In the genomic region with DNA sequence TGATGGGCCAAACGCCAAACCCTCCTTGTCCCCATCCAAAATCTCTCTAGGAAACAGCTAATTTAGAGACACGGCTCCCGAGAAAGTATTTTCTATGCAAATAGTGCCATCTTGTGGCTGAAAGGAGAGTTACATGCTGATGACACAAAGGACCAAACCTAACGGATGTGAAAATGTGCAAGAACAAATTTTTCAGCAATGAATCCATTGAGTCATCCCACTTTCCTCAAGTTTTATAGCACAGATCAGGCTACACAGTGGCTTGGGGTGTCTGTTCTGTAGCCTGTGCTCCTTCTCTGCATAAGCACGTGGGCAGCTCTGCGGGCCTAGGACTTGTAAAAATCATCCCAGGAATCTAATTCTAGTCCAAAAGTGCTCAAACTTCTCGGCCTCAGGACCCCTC, we compare ENCODE assay signal across 8 cellular contexts.
DNase-seq lines count a peak whose midpoint lies in the region; ATAC-seq and TF ChIP-seq lines count a peak whose summit lies in the region.

No MANE protein-coding gene starts in this region.

- H3K36me3 Mint-ChIP-seq in activated T-helper 17 cell treated with anti-CD3 and anti-CD28 coated beads, Interleukin-2, amount 50 U/mL, for 72 hours (ENCODE audit: low read depth): no peaks in the 10 kb centered on the region

- no peaks in the 10 kb centered on the region for H3K27me3 Mint-ChIP-seq in activated T-helper 17 cell treated with anti-CD3 and anti-CD28 coated beads, Interleukin-2, amount 50 U/mL, for 72 hours

- no peak for TF ChIP-seq EP300 in Ishikawa (IDR thresholded peaks at IDR 0.05; ENCODE audit: borderline replicate concordance)

- peak; percentile 44 for ATAC-seq in activated T-helper 17 cell treated with anti-CD3 and anti-CD28 coated beads, Interleukin-2, amount 50 U/mL, for 72 hours (replicated peaks)
- ATAC-seq in omental fat pad (ENCODE audit: low FRiP score) (peak; percentile 70), HG03097 (IDR thresholded peaks at IDR 0.05; ENCODE audit: low FRiP score, unreplicated experiment) (no peak)

- DNase-seq in A172 (ENCODE audit: low spot score) (peak; percentile 77), OCI-M1 (lab: John Stamatoyannopoulos, UW) (peak; percentile 76), foreskin melanocyte (peak; percentile 67), omental fat pad (ENCODE audit: low spot score) (peak; percentile 45)

- peak; percentile 89 for TF ChIP-seq RAD21 in Ishikawa (IDR thresholded peaks at IDR 0.05; ENCODE audit: low read depth)

- TF ChIP-seq CTCF in GM12872 (IDR thresholded peaks at IDR 0.05; ENCODE audit: insufficient read depth, low read depth, low read length): peak; percentile 74; the same call in 2 of the 3 replicates
- peak in 2 of 3 donors; percentile 70 to 94 for TF ChIP-seq CTCF in omental fat pad (IDR thresholded peaks at IDR 0.05)

- no peaks in the 10 kb centered on the region for H3K9me3 Mint-ChIP-seq in activated T-helper 17 cell treated with anti-CD3 and anti-CD28 coated beads, Interleukin-2, amount 50 U/mL, for 72 hours

- no peaks in the 10 kb centered on the region for H3K4me1 Mint-ChIP-seq in activated T-helper 17 cell treated with anti-CD3 and anti-CD28 coated beads, Interleukin-2, amount 50 U/mL, for 72 hours

- H3K27ac Mint-ChIP-seq in activated T-helper 17 cell treated with anti-CD3 and anti-CD28 coated beads, Interleukin-2, amount 50 U/mL, for 72 hours: no peak overlapping the region

- no peak overlapping the region for H3K4me3 Mint-ChIP-seq in activated T-helper 17 cell treated with anti-CD3 and anti-CD28 coated beads, Interleukin-2, amount 50 U/mL, for 72 hours

TF ChIP-seq in Ishikawa, 13 proteins besides CTCF, POLR2A, EP300 and RAD21:
- TF ChIP-seq TEAD4 (IDR thresholded peaks at IDR 0.05) (no peak), CEBPB (IDR thresholded peaks at IDR 0.05) (no peak)
- TF ChIP-seq, protein P1, sequence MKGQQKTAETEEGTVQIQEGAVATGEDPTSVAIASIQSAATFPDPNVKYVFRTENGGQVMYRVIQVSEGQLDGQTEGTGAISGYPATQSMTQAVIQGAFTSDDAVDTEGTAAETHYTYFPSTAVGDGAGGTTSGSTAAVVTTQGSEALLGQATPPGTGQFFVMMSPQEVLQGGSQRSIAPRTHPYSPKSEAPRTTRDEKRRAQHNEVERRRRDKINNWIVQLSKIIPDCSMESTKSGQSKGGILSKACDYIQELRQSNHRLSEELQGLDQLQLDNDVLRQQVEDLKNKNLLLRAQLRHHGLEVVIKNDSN (IDR thresholded peaks at IDR 0.05): no peak
